8 cellular contexts compared by ENCODE assay signal in genomic region chr14:24036180-24036962, GRCh38. TPM values are rescaled to one million over a fixed set of nuclear protein-coding genes. Genes with fewer than 3 reads are reported as not detected.
DNase-seq lines count a peak whose midpoint lies in the region; ATAC-seq and TF ChIP-seq lines count a peak whose summit lies in the region.
"Not testable (repeated sequence)": the region's sequence is repeated elsewhere in the genome, so short reads cannot be mapped to it uniquely, and the experiment has no call there.

No MANE protein-coding gene starts in this region.

- peak; percentile 80 for DNase-seq in Calu3
- DNase-seq in activated T-cell treated with anti-CD3 and anti-CD28 coated beads, Interleukin-2, amount 50 U/mL, for 1 hour, result peak; percentile 70
- DNase-seq in epithelial cell of prostate (ENCODE audit: low read depth, low spot score), result not testable (repeated sequence)
- DNase-seq in mesothelial cell of epicardium (ENCODE audit: low spot score in 2 of 2, unreplicated experiment in 2 of 2), result peak in 1 of 2 experiments; percentile 81
- peak; percentile 49 for DNase-seq in stimulated activated CD8-positive, alpha-beta memory T cell treated with anti-CD3 and anti-CD28 coated beads, Interleukin-12 subunit alpha, Interleukin-12 subunit beta, amount 100 ng/mL, for 1 hour (ENCODE audit: low read depth)

- H3K9me3 Mint-ChIP-seq in Calu3 (ENCODE audit: low read depth, unreplicated experiment); mesothelial cell of epicardium: not testable (repeated sequence)

- CTCF ChIA-PET in Calu3 (lab: Charles Lee), result interaction anchor here (0.8 kb wide), 2 partner anchors 58 to 72 kb away, joined by 3 to 4 read pairs; partner anchors contain the start of gene PCK2

- intact Hi-C loops in Calu3 (cut with micrococcal nuclease; ENCODE audit: unreplicated experiment), result loop anchor here (1.0 kb wide), 1 partner anchor 22 kb away; no protein-coding TSS in a partner anchor

- H3K27ac Mint-ChIP-seq in Calu3 (ENCODE audit: unreplicated experiment), result peak overlapping the region; percentile 70
- peak overlapping the region; percentile 92 for H3K27ac Mint-ChIP-seq in mesothelial cell of epicardium

- H3K27ac ChIP-seq in KMS-11 (peak overlapping the region; percentile 35; the same call in 1 of the 2 replicates), OCI-LY3 (ENCODE audit: low read length) (peak overlapping the region; percentile 38), epithelial cell of prostate (peak overlapping the region; percentile 23)

- H3K4me3 Mint-ChIP-seq in Calu3 (ENCODE audit: low read depth, unreplicated experiment) (peak overlapping the region; percentile 88), mesothelial cell of epicardium (peak overlapping the region; percentile 87)

- not testable (repeated sequence) for H3K36me3 ChIP-seq in KMS-11 (ENCODE audit: insufficient read depth); OCI-LY3 (replicated peaks; ENCODE audit: low read depth, low read length)

- H3K36me3 Mint-ChIP-seq in Calu3 (ENCODE audit: insufficient read depth, unreplicated experiment), result peaks cover 14% of the 10 kb centered on the region
- not testable (repeated sequence) for H3K36me3 Mint-ChIP-seq in mesothelial cell of epicardium

- H3K27me3 Mint-ChIP-seq in Calu3 (ENCODE audit: unreplicated experiment); mesothelial cell of epicardium (ENCODE audit: low read depth): not testable (repeated sequence)

- not testable (repeated sequence) for H3K27me3 ChIP-seq in KMS-11 (ENCODE audit: insufficient read depth, low read depth); OCI-LY3 (ENCODE audit: low read depth, low read length)

- H3K4me2 ChIP-seq in KMS-11, result peak overlapping the region; percentile 25; the same call in 1 of the 2 replicates
- H3K4me2 ChIP-seq in OCI-LY3 (ENCODE audit: low read length), result peak overlapping the region; percentile 90

- not testable (repeated sequence) for TF ChIP-seq CTCF in Calu3 (IDR thresholded peaks at IDR 0.05; ENCODE audit: unreplicated experiment)
- TF ChIP-seq CTCF in KMS-11 (conservative IDR thresholded peaks at IDR 0.05; ENCODE audit: low read depth, low read length) (peak; percentile 66), OCI-LY3 (IDR thresholded peaks at IDR 0.05; ENCODE audit: low read depth, low read length) (peak; percentile 80), mesothelial cell of epicardium (IDR thresholded peaks at IDR 0.05; ENCODE audit: unreplicated experiment) (peak; percentile 25)

- not testable (repeated sequence) for H3K4me1 ChIP-seq in KMS-11 (ENCODE audit: low read depth, poor library complexity, severe bottlenecking); OCI-LY3 (ENCODE audit: low read length)

- H3K9ac ChIP-seq in KMS-11 (peak overlapping the region; percentile 37; the same call in 1 of the 2 replicates), OCI-LY3 (ENCODE audit: low read length) (peak overlapping the region; percentile 77)

- H2AFZ ChIP-seq in KMS-11 (ENCODE audit: low read depth), result peak overlapping the region; percentile 67; the same call in 1 of the 2 replicates
- peak overlapping the region; percentile 99 for H2AFZ ChIP-seq in OCI-LY3 (ENCODE audit: low read depth, low read length)

- H3K79me2 ChIP-seq in KMS-11 (ENCODE audit: insufficient read depth, low read depth); OCI-LY3 (ENCODE audit: low read length): not testable (repeated sequence)

- TSS peak; percentile 19 for BruUV-seq in Calu3 (replicated peaks; lab: Mats Ljungman, UMichigan)

- ATAC-seq in GM21529 (IDR thresholded peaks at IDR 0.05; ENCODE audit: unreplicated experiment), result peak; percentile 71

- not testable (repeated sequence) for H3K9me3 ChIP-seq in OCI-LY3 (ENCODE audit: insufficient read depth, low read length)

- not testable (repeated sequence) for H3K4me1 Mint-ChIP-seq in Calu3 (ENCODE audit: low read depth, unreplicated experiment)
- peaks cover 11% of the 10 kb centered on the region for H3K4me1 Mint-ChIP-seq in mesothelial cell of epicardium

- H4K20me1 ChIP-seq in KMS-11 (ENCODE audit: insufficient read depth); OCI-LY3 (ENCODE audit: insufficient read depth, low read length): not testable (repeated sequence)

- H3K4me3 ChIP-seq in KMS-11 (IDR thresholded peaks at IDR 0.05; ENCODE audit: insufficient read depth, low read depth, low read length), result not testable (repeated sequence)
- peak overlapping the region; percentile 85 for H3K4me3 ChIP-seq in OCI-LY3 (ENCODE audit: low read length)

RNA-seq across cellular contexts. Expression of gene CARMIL3, which starts 15.4 kb away (rescaled TPM):
- total RNA-seq in Calu3 (2022) (0.33 and 0.42 TPM in 2 replicates), mesothelial cell of epicardium (1.1 to 1.6 TPM (median 1.4 TPM) in 3 replicates)

RNA-seq across cellular contexts. Expression of gene CPNE6, which starts 35.0 kb away (rescaled TPM):
- total RNA-seq in Calu3 (2022), result not detected in 2 replicates
- not detected in 3 replicates for total RNA-seq in mesothelial cell of epicardium

RNA-seq across cellular contexts. Expression of gene DHRS4L2, which starts 47.6 kb away (rescaled TPM):
- total RNA-seq in Calu3 (2022), result 10.5 and 12.0 TPM in 2 replicates
- 19.1 to 23.2 TPM (median 22.5 TPM) in 3 replicates for total RNA-seq in mesothelial cell of epicardium

RNA-seq across cellular contexts. Expression of gene PCK2, which starts 57.7 kb away (rescaled TPM):
- total RNA-seq in Calu3 (2022) (38.0 and 43.6 TPM in 2 replicates), mesothelial cell of epicardium (18.9 to 22.2 TPM (median 20.6 TPM) in 3 replicates)
